In the genomic region with DNA sequence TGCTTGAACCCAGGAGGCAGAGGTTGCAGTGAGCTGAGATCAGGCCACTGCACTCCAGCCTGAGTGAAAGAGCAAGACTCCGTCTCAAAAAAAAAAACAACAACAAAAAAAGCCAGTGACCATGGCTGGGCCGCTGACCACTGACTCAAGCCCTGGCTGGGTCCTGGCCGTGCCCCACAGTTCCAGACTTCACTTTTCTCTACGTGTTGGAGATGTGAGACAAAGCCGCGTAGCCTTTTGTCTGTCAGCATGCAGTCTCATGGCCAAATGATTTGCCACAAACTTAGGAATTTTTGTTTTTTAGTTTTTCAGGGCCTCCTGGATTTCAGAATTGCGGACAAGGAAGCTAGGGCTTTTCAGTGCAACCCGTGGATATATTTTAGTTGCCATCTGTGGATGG, we compare ENCODE assay signal across 15 cellular contexts.
DNase-seq lines count a peak whose midpoint lies in the region; ATAC-seq lines count a peak whose summit lies in the region.
"Had no signal": no experiment of that assay in that cellular context is flagged by ENCODE, and none has a peak within 500 bp of the region (broad histone marks: within the 10 kb centered on the region; RNA-seq: fewer than 3 reads in every experiment).

No MANE protein-coding gene starts in this region.

- peak; percentile 69 for DNase-seq in astrocyte of the hippocampus (ENCODE audit: low read depth, low spot score)
- no peak for DNase-seq in NK-92 treated with Interleukin-12 subunit alpha and Interleukin-12 subunit beta, amount 100 ng/mL, for 24 hours (lab: John Stamatoyannopoulos, UW)
- DNase-seq: activated CD8-positive, alpha-beta memory T cell treated with anti-CD3 and anti-CD28 coated beads for 24 hours; activated gamma-delta T cell; DMS79; effector CD8-positive, alpha-beta T cell; immature natural killer cell; NCI-H1092 treated with DMSO at 0.1 percent for 48 hours; stimulated activated CD4-positive, alpha-beta T cell treated with anti-CD3 and anti-CD28 coated beads, Interleukin-4, amount 100 ng/mL, for 1 hour had no signal

- H3K27ac ChIP-seq in BLaER1 treated with 17β-estradiol and CSF1 and Interleukin-3, amounts not matched to agents 10 nM and 100 nM, result 0 out of 22 replicates have a peak overlapping the region, but pooled peaks of 1 of the 11 experiments have one; percentile 47
- peak overlapping the region; percentile 41 for H3K27ac ChIP-seq in skeletal muscle tissue (ENCODE audit: low read depth, low read length)

- no peak overlapping the region for H3K4me3 ChIP-seq in BLaER1 treated with 17β-estradiol and CSF1 and Interleukin-3, amounts not matched to agents 10 nM and 100 nM
- no peak overlapping the region for H3K4me3 ChIP-seq in iPS-15b (ENCODE audit: low read depth, low read length)
- H3K4me3 ChIP-seq in skeletal muscle tissue (ENCODE audit: low read length in 3 of 3), result no peak overlapping the region

- H3K36me3 ChIP-seq in BLaER1 treated with 17β-estradiol and CSF1 and Interleukin-3, amounts not matched to agents 10 nM and 100 nM, result no peaks in the 10 kb centered on the region
- H3K36me3 ChIP-seq in iPS-15b (ENCODE audit: control insufficient read depth, insufficient read depth, low read length), result no peaks in the 10 kb centered on the region
- H3K36me3 ChIP-seq in skeletal muscle tissue (ENCODE audit: control insufficient read depth in 3 of 3, insufficient read depth in 3 of 3, low read length in 3 of 3), result no peaks in the 10 kb centered on the region

- peaks cover 0 to 2% (median 0%) of the 10 kb centered on the region in 11 experiments; a peak in 1 of 22 replicates for H4K20me1 ChIP-seq in BLaER1 treated with 17β-estradiol and CSF1 and Interleukin-3, amounts not matched to agents 10 nM and 100 nM

- H3K9ac ChIP-seq in BLaER1 treated with 17β-estradiol and CSF1 and Interleukin-3, amounts not matched to agents 10 nM and 100 nM, result peak overlapping the region in 3 of 11 experiments; percentile 3 to 56 (median 47); a peak in 1 of 22 replicates
- H3K9ac ChIP-seq in iPS-15b (ENCODE audit: low read depth, low read length), result peak overlapping the region; percentile 12
- H3K9ac ChIP-seq in skeletal muscle tissue (ENCODE audit: low read depth in 1 of 3, low read length in 3 of 3), result peak overlapping the region in 1 of 3 donors; percentile 40

- H3K4me1 ChIP-seq in BLaER1 treated with 17β-estradiol and CSF1 and Interleukin-3, amounts not matched to agents 10 nM and 100 nM, result peaks cover 29 to 60% (median 54%) of the 10 kb centered on the region in 10 experiments
- no peaks in the 10 kb centered on the region for H3K4me1 ChIP-seq in iPS-15b (ENCODE audit: control insufficient read depth, insufficient read depth, low read length)
- H3K4me1 ChIP-seq in skeletal muscle tissue (ENCODE audit: control insufficient read depth in 3 of 3, insufficient read depth in 3 of 3, low read length in 3 of 3), result peaks cover 54 to 84% (median 68%) of the 10 kb centered on the region in 3 donors

- peak overlapping the region in 8 of 11 experiments; percentile 59 to 77 (median 72); a peak in 13 of 22 replicates for H3K4me2 ChIP-seq in BLaER1 treated with 17β-estradiol and CSF1 and Interleukin-3, amounts not matched to agents 10 nM and 100 nM

- peaks cover 0 to 5% (median 0%) of the 10 kb centered on the region in 11 experiments; a peak in 3 of 22 replicates for H3K9me3 ChIP-seq in BLaER1 treated with 17β-estradiol and CSF1 and Interleukin-3, amounts not matched to agents 10 nM and 100 nM (replicated peaks in 1 of 11)
- H3K9me3 ChIP-seq in iPS-15b (ENCODE audit: control insufficient read depth, insufficient read depth, low read length) (no peaks in the 10 kb centered on the region), skeletal muscle tissue (ENCODE audit: control insufficient read depth in 3 of 3, low read length in 3 of 3) (no peaks in the 10 kb centered on the region)

- ATAC-seq in GM19455 (IDR thresholded peaks at IDR 0.05; ENCODE audit: unreplicated experiment) (no peak), GM18520 (IDR thresholded peaks at IDR 0.05; ENCODE audit: unreplicated experiment) (no peak), GM19035 (IDR thresholded peaks at IDR 0.05; ENCODE audit: unreplicated experiment) (no peak)

- H3K27me3 ChIP-seq in BLaER1 treated with 17β-estradiol and CSF1 and Interleukin-3, amounts not matched to agents 10 nM and 100 nM, result no peaks in the 10 kb centered on the region; a peak in 1 of 22 replicates
- no peaks in the 10 kb centered on the region for H3K27me3 ChIP-seq in iPS-15b (ENCODE audit: control insufficient read depth, insufficient read depth, low read length)
- H3K27me3 ChIP-seq in skeletal muscle tissue (ENCODE audit: control insufficient read depth in 3 of 3, insufficient read depth in 3 of 3, low read length in 3 of 3), result no peaks in the 10 kb centered on the region
